ENCODE assay signal across 18 cellular contexts in the genomic region with DNA sequence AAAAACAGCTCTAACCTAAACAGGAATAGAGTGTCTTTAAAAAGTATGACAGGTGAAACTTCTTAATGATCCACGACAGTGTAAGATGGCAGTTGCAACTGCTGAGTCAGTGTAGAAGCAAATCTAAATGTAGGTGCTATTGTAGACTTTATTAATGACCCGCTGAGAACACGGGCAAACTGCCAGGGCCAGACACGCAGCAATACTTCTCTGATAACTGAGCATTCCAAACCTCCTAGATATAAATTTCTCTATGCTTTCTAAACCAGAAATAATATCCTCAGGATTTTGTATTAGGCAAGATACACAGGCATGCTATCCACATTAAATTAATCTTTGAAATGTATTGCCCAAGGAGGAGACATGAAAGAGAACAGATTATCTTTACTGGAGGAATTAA.
DNase-seq lines count a peak whose midpoint lies in the region; ATAC-seq, FAIRE-seq and TF ChIP-seq lines count a peak whose summit lies in the region.
"Had no signal": no experiment of that assay in that cellular context is flagged by ENCODE, and none has a peak within 500 bp of the region (broad histone marks: within the 10 kb centered on the region; RNA-seq: fewer than 3 reads in every experiment).

No MANE protein-coding gene starts in this region.

- intact Hi-C loops in pancreas (cut with DNase I), result no loop called here

- no peak overlapping the region for H3K4me3 ChIP-seq in pancreas
- H3K4me3 ChIP-seq: upper lobe of right lung had no signal

- 2 to 3% methylated on average over 4 of the region's 4 CpGs for WGBS in pancreas, 2 donors

- no peak for FAIRE-seq in pancreas (lab: Jason Lieb, UNC)
- FAIRE-seq: HepG2 had no signal

- H3K9me3 ChIP-seq in pancreas, result no peaks in the 10 kb centered on the region
- H3K9me3 ChIP-seq: upper lobe of right lung had no signal

- peak; percentile 32 for DNase-seq in DMS 273 (lab: John Stamatoyannopoulos, UW; ENCODE audit: unreplicated experiment)
- DNase-seq in DMS 273 treated with DMSO at 0.1 percent for 48 hours (lab: John Stamatoyannopoulos, UW), result no peak
- DNase-seq in NCI-H2107 (lab: John Stamatoyannopoulos, UW), result peak; percentile 15
- DNase-seq in SHP77 (lab: John Stamatoyannopoulos, UW), result peak; percentile 56 to 72
- DNase-seq in pancreas, result peak in 4 of 6 donors; percentile 5 to 56 (median 20)
- no peak for DNase-seq in putamen (ENCODE audit: low spot score)
- no peak for DNase-seq in stimulated activated CD4-positive, alpha-beta T cell treated with anti-CD3 and anti-CD28 coated beads, Interleukin-15, amount 100 ng/mL, for 24 hours
- DNase-seq: activated CD8-positive, alpha-beta memory T cell treated with anti-CD3 and anti-CD28 coated beads for 24 hours; activated effector memory CD4-positive, alpha-beta T cell treated with anti-CD3 and anti-CD28 coated beads, Interleukin-2, amount 50 U/mL, for 16 hours; CD4-positive, CD25-positive, alpha-beta regulatory T cell; effector CD8-positive, alpha-beta T cell; mesenchymal stem cell; upper lobe of right lung had no signal

- H3K27ac ChIP-seq in pancreas, result no peak overlapping the region
- H3K27ac ChIP-seq: 22Rv1, upper lobe of right lung, VCaP had no signal

- peaks cover 0 to 3% (median 0%) of the 10 kb centered on the region in 3 donors for H3K4me1 ChIP-seq in pancreas
- H3K4me1 ChIP-seq: upper lobe of right lung had no signal

- TF ChIP-seq CTCF in pancreas (IDR thresholded peaks at IDR 0.05), result no peak

- no peaks in the 10 kb centered on the region for H3K36me3 ChIP-seq in pancreas
- H3K36me3 ChIP-seq: upper lobe of right lung had no signal

- no peaks in the 10 kb centered on the region for H3K27me3 ChIP-seq in pancreas
- H3K27me3 ChIP-seq: upper lobe of right lung had no signal

- ATAC-seq in pancreas (no peak), HG02759 (IDR thresholded peaks at IDR 0.05; ENCODE audit: unreplicated experiment) (no peak)
- ATAC-seq: HepG2; stimulated activated effector memory CD8-positive, alpha-beta T cell treated with anti-CD3 and anti-CD28 coated beads, Interleukin-12 subunit alpha, Interleukin-12 subunit beta, amount 100 ng/mL, for 72 hours; upper lobe of right lung had no signal

Comparison
In these comparisons a context has a peak if more than half of its experiments do, and no peak if none do; other contexts are left out.
1. DNase-seq: peak in DMS 273 (single experiment), NCI-H2107 (single experiment), SHP77 (2 of 2) and pancreas (4 of 6); none in DMS 273 treated with DMSO at 0.1 percent for 48 hours (single experiment), putamen (single experiment) and stimulated activated CD4-positive, alpha-beta T cell treated with anti-CD3 and anti-CD28 coated beads, Interleukin-15, amount 100 ng/mL, for 24 hours (single experiment).